Comparison of ENCODE assay signal across 18 cellular contexts in genomic region chr5:127074466-127074865, GRCh38.
"Had no signal": no experiment of that assay in that cellular context is flagged by ENCODE, and none has a peak within 500 bp of the region (broad histone marks: within the 10 kb centered on the region; RNA-seq: fewer than 3 reads in every experiment).

No MANE protein-coding gene starts in this region.

- FAIRE-seq: endometrium had no signal

- ATAC-seq: body of pancreas, esophagus mucosa, upper lobe of right lung had no signal

- H3K4me1 ChIP-seq: parathyroid adenoma had no signal

- H3K27ac ChIP-seq: adrenal gland, body of pancreas, parathyroid adenoma, upper lobe of right lung had no signal

- H3K36me3 ChIP-seq: adrenal gland, upper lobe of right lung had no signal

- DNase-seq: activated CD4-positive, alpha-beta memory T cell treated with anti-CD3 and anti-CD28 coated beads, Interleukin-2, amount 10 ng/mL, durations not matched to agents 7 days and 5 days; activated CD4-positive, alpha-beta T cell treated with anti-CD3 and anti-CD28 coated beads for 1 hour; activated naive CD4-positive, alpha-beta T cell; adrenal gland; body of pancreas; central memory CD4-positive, alpha-beta T cell; dermis blood vessel endothelial cell; foreskin melanocyte; head of caudate nucleus; islet precursor cell; stimulated activated CD4-positive, alpha-beta T cell treated with anti-CD3 and anti-CD28 coated beads, Interleukin-15, amount 100 ng/mL, for 24 hours; stimulated activated CD4-positive, alpha-beta T cell treated with anti-CD3 and anti-CD28 coated beads, Interleukin-4, amount 100 ng/mL, for 24 hours; T-helper 9 cell; upper lobe of right lung had no signal

- H3K27me3 Mint-ChIP-seq: activated CD4-positive, alpha-beta memory T cell treated with anti-CD3 and anti-CD28 coated beads, Interleukin-2, amount 10 ng/mL, durations not matched to agents 7 days and 5 days; stimulated activated naive CD8-positive, alpha-beta T cell treated with anti-CD3 and anti-CD28 coated beads, Interleukin-15, Interleukin-2, amounts not matched to agents 100 ng/mL and 50 ng/mL, for 24 hours had no signal

- H3K9me3 Mint-ChIP-seq: activated CD4-positive, alpha-beta memory T cell treated with anti-CD3 and anti-CD28 coated beads, Interleukin-2, amount 10 ng/mL, durations not matched to agents 7 days and 5 days had no signal

- H3K27me3 ChIP-seq: adrenal gland, body of pancreas, upper lobe of right lung had no signal

- H3K27ac Mint-ChIP-seq: activated CD4-positive, alpha-beta memory T cell treated with anti-CD3 and anti-CD28 coated beads, Interleukin-2, amount 10 ng/mL, durations not matched to agents 7 days and 5 days had no signal

- H3K4me3 ChIP-seq: body of pancreas had no signal

- H3K79me2 ChIP-seq: parathyroid adenoma had no signal

- H3K9ac ChIP-seq: parathyroid adenoma had no signal

- H3K9me3 ChIP-seq: adrenal gland, body of pancreas, upper lobe of right lung had no signal
